In genomic region chr12:88225776-88226175, GRCh38 we compare ENCODE assay signal across 23 cellular contexts.
"Had no signal": no experiment of that assay in that cellular context is flagged by ENCODE, and none has a peak within 500 bp of the region (broad histone marks: within the 10 kb centered on the region; RNA-seq: fewer than 3 reads in every experiment).

No MANE protein-coding gene starts in this region.

- ATAC-seq: heart left ventricle; left colon; left ventricle myocardium superior; sciatic nerve; stimulated activated naive B cell treated with anti-CD40 and anti-IgM and Interleukin-4, amounts not matched to agents 10 μg/mL and 1 μg/mL and 100 μg/mL, for 72 hours; stimulated activated naive CD8-positive, alpha-beta T cell treated with anti-CD3 and anti-CD28 coated beads, Interleukin-15, amount 100 ng/mL, for 72 hours; upper lobe of right lung had no signal

- H3K27me3 ChIP-seq: heart left ventricle, neutrophil, spleen, testis, tibial nerve, upper lobe of right lung, vagina had no signal

- H3K27me3 Mint-ChIP-seq: naive B cell; stimulated activated naive B cell treated with anti-CD40 and anti-IgM and Interleukin-4, amounts not matched to agents 10 μg/mL and 1 μg/mL and 100 μg/mL, for 72 hours; stimulated activated naive CD8-positive, alpha-beta T cell treated with anti-CD3 and anti-CD28 coated beads, Interleukin-15, amount 100 ng/mL, for 72 hours had no signal

- H3K36me3 Mint-ChIP-seq: naive B cell; stimulated activated naive B cell treated with anti-CD40 and anti-IgM and Interleukin-4, amounts not matched to agents 10 μg/mL and 1 μg/mL and 100 μg/mL, for 72 hours had no signal

- H3K4me3 ChIP-seq: heart left ventricle, lung, spleen, testis, tibial nerve, upper lobe of right lung, vagina had no signal

- FAIRE-seq: endothelial cell of umbilical vein, frontal cortex had no signal

- H3K4me3 Mint-ChIP-seq: endodermal cell; naive B cell; stimulated activated naive B cell treated with anti-CD40 and anti-IgM and Interleukin-4, amounts not matched to agents 10 μg/mL and 1 μg/mL and 100 μg/mL, for 72 hours; stimulated activated naive CD8-positive, alpha-beta T cell treated with anti-CD3 and anti-CD28 coated beads, Interleukin-15, amount 100 ng/mL, for 72 hours had no signal

- H3K27ac Mint-ChIP-seq: endodermal cell; naive B cell; stimulated activated naive B cell treated with anti-CD40 and anti-IgM and Interleukin-4, amounts not matched to agents 10 μg/mL and 1 μg/mL and 100 μg/mL, for 72 hours; stimulated activated naive CD8-positive, alpha-beta T cell treated with anti-CD3 and anti-CD28 coated beads, Interleukin-15, amount 100 ng/mL, for 72 hours had no signal

- DNase-seq: dermis blood vessel endothelial cell; endodermal cell; heart left ventricle; hippocampal formation; left colon; left ventricle myocardium superior; mesenchymal stem cell; naive B cell; posterior cingulate gyrus; spleen; stimulated activated CD4-positive, alpha-beta T cell treated with anti-CD3 and anti-CD28 coated beads, Interleukin-2, amount 100 ng/mL, for 24 hours; stimulated activated CD4-positive, alpha-beta T cell treated with anti-CD3 and anti-CD28 coated beads, Interleukin-4, amount 100 ng/mL, for 4 hours; stimulated activated naive B cell treated with anti-CD40 and anti-IgM and Interleukin-4, amounts not matched to agents 10 μg/mL and 1 μg/mL and 100 μg/mL, for 72 hours; stimulated activated naive CD8-positive, alpha-beta T cell treated with anti-CD3 and anti-CD28 coated beads, Interleukin-15, amount 100 ng/mL, for 72 hours; testis; upper lobe of right lung had no signal

- H3K4me1 Mint-ChIP-seq: endodermal cell had no signal

- H3K4me1 ChIP-seq: heart left ventricle, spleen, testis, tibial nerve, upper lobe of right lung, vagina had no signal

- H3K27ac ChIP-seq: heart left ventricle, neutrophil, spleen, testis, tibial nerve, upper lobe of right lung, vagina had no signal

- H3K36me3 ChIP-seq: heart left ventricle, neutrophil, spleen, tibial nerve, upper lobe of right lung, vagina had no signal

- H3K9me3 ChIP-seq: neutrophil, testis, upper lobe of right lung, vagina had no signal
